ENCODE assay signal across 8 cellular contexts in genomic region chr12:15532364-15532977, GRCh38.
DNase-seq lines count a peak whose midpoint lies in the region; ATAC-seq and TF ChIP-seq lines count a peak whose summit lies in the region.

No MANE protein-coding gene starts in this region.

- POLR2A ChIA-PET in naive thymus-derived CD4-positive, alpha-beta T cell (lab: Charles Lee): interaction anchor here (0.6 to 27.4 kb wide), 6 partner anchors 13 to 762 kb away, joined by 3 to 730 read pairs (median 20); a partner anchor contains a TSS

- H3K27me3 ChIP-seq in HAP-1 (ENCODE audit: low read depth): peaks cover 22% of the 10 kb centered on the region
- no peaks in the 10 kb centered on the region for H3K27me3 ChIP-seq in effector memory CD4-positive, alpha-beta T cell (replicated peaks; ENCODE audit: control insufficient read depth, insufficient read depth, low read length, poor library complexity, severe bottlenecking)
- no peaks in the 10 kb centered on the region for H3K27me3 ChIP-seq in naive thymus-derived CD4-positive, alpha-beta T cell (ENCODE audit: control insufficient read depth in 2 of 2, insufficient read depth in 2 of 2, low read length in 2 of 2)

- H3K9me3 ChIP-seq in HAP-1: no peaks in the 10 kb centered on the region
- H3K9me3 ChIP-seq in effector memory CD4-positive, alpha-beta T cell (ENCODE audit: control insufficient read depth, low read length): no peaks in the 10 kb centered on the region
- peaks cover 4 to 5% (median 4%) of the 10 kb centered on the region in 3 experiments for H3K9me3 ChIP-seq in naive thymus-derived CD4-positive, alpha-beta T cell (ENCODE audit: control insufficient read depth in 2 of 3, low read length in 3 of 3)

- H3K27ac Mint-ChIP-seq in naive thymus-derived CD4-positive, alpha-beta T cell: peak overlapping the region in 6 of 9 donors; percentile 28 to 92 (median 80)

- DNase-seq in NCI-H1417 (lab: John Stamatoyannopoulos, UW) (peak in 2 of 3 experiments; percentile 19 to 53), NCI-H1417 treated with DMSO at 0.1 percent for 48 hours (lab: John Stamatoyannopoulos, UW) (no peak), HAP-1 (ENCODE audit: low spot score in 2 of 2) (peak; percentile 46 to 49), M059J (ENCODE audit: low read depth) (peak; percentile 82), NCI-H1092 treated with DMSO at 0.1 percent for 48 hours (lab: John Stamatoyannopoulos, UW) (no peak)
- DNase-seq in effector memory CD4-positive, alpha-beta T cell: peak in 2 of 3 donors; percentile 16 to 17
- peak; percentile 12 to 80 (median 69) for DNase-seq in naive thymus-derived CD4-positive, alpha-beta T cell

- peaks cover 4 to 11% (median 5%) of the 10 kb centered on the region in 5 donors for H3K36me3 Mint-ChIP-seq in naive thymus-derived CD4-positive, alpha-beta T cell

- peak; percentile 71 for TF ChIP-seq CTCF in VCaP (conservative IDR thresholded peaks at IDR 0.05)

- peak overlapping the region in 8 of 10 donors; percentile 0 to 62 (median 40) for H3K4me3 Mint-ChIP-seq in naive thymus-derived CD4-positive, alpha-beta T cell

- no peaks in the 10 kb centered on the region for H3K36me3 ChIP-seq in HAP-1 (replicated peaks)
- no peaks in the 10 kb centered on the region for H3K36me3 ChIP-seq in effector memory CD4-positive, alpha-beta T cell (ENCODE audit: control insufficient read depth, insufficient read depth, low read length)
- H3K36me3 ChIP-seq in naive thymus-derived CD4-positive, alpha-beta T cell (ENCODE audit: control insufficient read depth in 2 of 3, insufficient read depth in 3 of 3, low read length in 3 of 3): no peaks in the 10 kb centered on the region

- intact Hi-C loops in naive thymus-derived CD4-positive, alpha-beta T cell (cut with micrococcal nuclease): loop anchor here (1.0 to 5.0 kb wide), 9 partner anchors 48 to 760 kb away; partner anchors contain the start of gene EPS8 (in 2 of the 2)

- peaks cover 0 to 13% (median under 1%) of the 10 kb centered on the region in 7 donors for H3K4me1 Mint-ChIP-seq in naive thymus-derived CD4-positive, alpha-beta T cell

- no peaks in the 10 kb centered on the region for H3K4me1 ChIP-seq in HAP-1
- H3K4me1 ChIP-seq in effector memory CD4-positive, alpha-beta T cell (ENCODE audit: control insufficient read depth, insufficient read depth, low read length, poor library complexity, severe bottlenecking): no peaks in the 10 kb centered on the region
- peaks cover 0 to 33% of the 10 kb centered on the region in 2 donors for H3K4me1 ChIP-seq in naive thymus-derived CD4-positive, alpha-beta T cell (ENCODE audit: control insufficient read depth in 2 of 2, insufficient read depth in 2 of 2, low read length in 2 of 2)

- ATAC-seq in naive thymus-derived CD4-positive, alpha-beta T cell: peak; percentile 86

- H3K27me3 Mint-ChIP-seq in naive thymus-derived CD4-positive, alpha-beta T cell: peaks cover 0 to 24% (median 0%) of the 10 kb centered on the region in 5 donors

- H3K9me3 Mint-ChIP-seq in naive thymus-derived CD4-positive, alpha-beta T cell: peaks cover 0 to 17% (median 10%) of the 10 kb centered on the region in 11 donors

- in situ Hi-C loops in HAP-1 (cut with MboI; ENCODE audit: low sequenced_read_pairs): loop anchor here (10.0 kb wide), 1 partner anchor 322 kb away; no protein-coding TSS in a partner anchor

- no peak overlapping the region for H3K4me3 ChIP-seq in HAP-1
- no peak overlapping the region for H3K4me3 ChIP-seq in effector memory CD4-positive, alpha-beta T cell (ENCODE audit: insufficient read depth, low read depth, low read length, poor library complexity, severe bottlenecking)
- peak overlapping the region; percentile 4 for H3K4me3 ChIP-seq in naive thymus-derived CD4-positive, alpha-beta T cell (ENCODE audit: low read length)

- CTCF ChIA-PET in naive thymus-derived CD4-positive, alpha-beta T cell (lab: Charles Lee): interaction anchor here (0.5 to 12.1 kb wide), 22 partner anchors 9 to 703 kb away, joined by 3 to 405 read pairs (median 5); partner anchors contain the start of genes DERA, EPS8 and RERG

- H3K27ac ChIP-seq in VCaP: no peak overlapping the region
- no peak overlapping the region for H3K27ac ChIP-seq in effector memory CD4-positive, alpha-beta T cell (ENCODE audit: insufficient read depth, low read length, poor library complexity, severe bottlenecking)
- H3K27ac ChIP-seq in naive thymus-derived CD4-positive, alpha-beta T cell (ENCODE audit: low read depth, low read length): no peak overlapping the region

Comparison
In these comparisons a context has a peak if more than half of its experiments do, and no peak if none do; other contexts are left out.
1. DNase-seq: peak in NCI-H1417 (2 of 3), HAP-1 (2 of 2), M059J (single experiment), effector memory CD4-positive, alpha-beta T cell (2 of 3) and naive thymus-derived CD4-positive, alpha-beta T cell (9 of 9); none in NCI-H1417 treated with DMSO at 0.1 percent for 48 hours (single experiment) and NCI-H1092 treated with DMSO at 0.1 percent for 48 hours (single experiment).